ENCODE assay signal across 37 cellular contexts in genomic region chr2:131201098-131201497, GRCh38. TPM values are rescaled to one million over a fixed set of nuclear protein-coding genes. Genes with fewer than 3 reads are reported as not detected.
"Had no signal": no experiment of that assay in that cellular context is flagged by ENCODE, and none has a peak within 500 bp of the region (broad histone marks: within the 10 kb centered on the region; RNA-seq: fewer than 3 reads in every experiment).

No MANE protein-coding gene starts in this region.

- ATAC-seq: activated CD4-positive, alpha-beta T cell treated with anti-CD3 and anti-CD28 coated beads for 36 hours; activated CD8-positive, alpha-beta memory T cell treated with anti-CD3 and anti-CD28 coated beads, Interleukin-2, amount 10 ng/mL, durations not matched to agents 7 days and 5 days; activated CD8-positive, alpha-beta T cell treated with anti-CD3 and anti-CD28 coated beads, Interleukin-2, amount 10 ng/mL, durations not matched to agents 7 days and 5 days; foreskin keratinocyte; gastrocnemius medialis; heart left ventricle; T-helper 17 cell had no signal

- H3K27me3 ChIP-seq: brain microvascular endothelial cell, gastrocnemius medialis had no signal

- H3K9me3 ChIP-seq: esophagus muscularis mucosa, gastrocnemius medialis, heart left ventricle had no signal

- DNase-seq: activated CD4-positive, alpha-beta memory T cell treated with anti-CD3 and anti-CD28 coated beads for 36 hours; activated CD4-positive, alpha-beta T cell treated with anti-CD3 and anti-CD28 coated beads for 36 hours; activated CD4-positive, alpha-beta T cell treated with anti-CD3 and anti-CD28 coated beads, Interleukin-2, amount 10 ng/mL, durations not matched to agents 24 days and 14 days; activated CD4-positive, CD25-positive, alpha-beta regulatory T cell; activated CD4-positive, CD25-positive, alpha-beta regulatory T cell treated with anti-CD3 and anti-CD28 coated beads, Interleukin-2, amount 50 U/mL, for 72 hours; activated CD8-positive, alpha-beta memory T cell treated with anti-CD3 and anti-CD28 coated beads, Interleukin-2, amount 10 ng/mL, durations not matched to agents 7 days and 5 days; activated CD8-positive, alpha-beta memory T cell treated with anti-CD3 and anti-CD28 coated beads, Interleukin-2, amount 50 U/mL, for 4 hours; activated CD8-positive, alpha-beta T cell treated with anti-CD3 and anti-CD28 coated beads, Interleukin-2, amount 10 ng/mL, durations not matched to agents 7 days and 5 days; activated gamma-delta T cell treated with Interleukin-2 at 50 U/mL for 16 hours; activated naive CD4-positive, alpha-beta T cell treated with anti-CD3 and anti-CD28 coated beads, Interleukin-2, amount 50 U/mL, for 16 hours; activated naive CD4-positive, alpha-beta T cell treated with Interleukin-2 at 50 U/mL for 16 hours; activated T-cell treated with anti-CD3 and anti-CD28 coated beads, Interleukin-2, amount 50 U/mL, for 1 hour; activated T-cell treated with anti-CD3 and anti-CD28 coated beads, Interleukin-2, amount 50 U/mL, for 48 hours; amniotic stem cell; anterior cingulate cortex; brain microvascular endothelial cell; dorsolateral prefrontal cortex; effector memory CD4-positive, alpha-beta T cell; erythroblast; foreskin keratinocyte; gastrocnemius medialis; glutamatergic neuron; heart left ventricle; T-helper 1 cell; T-helper 17 cell; T1000 had no signal

- H3K4me3 Mint-ChIP-seq: activated CD4-positive, alpha-beta memory T cell treated with anti-CD3 and anti-CD28 coated beads for 36 hours; activated CD4-positive, alpha-beta T cell treated with anti-CD3 and anti-CD28 coated beads for 36 hours; activated CD4-positive, alpha-beta T cell treated with anti-CD3 and anti-CD28 coated beads, Interleukin-2, amount 10 ng/mL, durations not matched to agents 24 days and 14 days; activated CD8-positive, alpha-beta memory T cell treated with anti-CD3 and anti-CD28 coated beads, Interleukin-2, amount 10 ng/mL, durations not matched to agents 7 days and 5 days; activated CD8-positive, alpha-beta T cell treated with anti-CD3 and anti-CD28 coated beads, Interleukin-2, amount 10 ng/mL, durations not matched to agents 7 days and 5 days; activated naive CD8-positive, alpha-beta T cell; activated T-helper 1 cell treated with anti-CD3 and anti-CD28 coated beads, Interleukin-12 subunit alpha, Interleukin-12 subunit beta, Interleukin-2, Interleukin-4 antibody, amounts not matched to agents 30 ng/mL and 10 ng/mL and 1 ng/mL, durations not matched to agents 14 hours and 24 hours and 36 hours; central memory CD8-positive, alpha-beta T cell; dendritic cell treated with granulocyte-macrophage colony-stimulating factor and Interleukin-4, amounts not matched to agents 40 ng/mL and 50 ng/mL, for 4 days; T-helper 17 cell; T-helper 2 cell treated with Interferon-gamma antibody and Interleukin-4, amounts not matched to agents 5 μg/mL and 100 μg/mL, for 36 hours had no signal

- H3K4me1 Mint-ChIP-seq: activated CD4-positive, alpha-beta T cell treated with anti-CD3 and anti-CD28 coated beads for 36 hours; activated CD4-positive, alpha-beta T cell treated with anti-CD3 and anti-CD28 coated beads, Interleukin-2, amount 10 ng/mL, durations not matched to agents 24 days and 14 days; activated CD8-positive, alpha-beta memory T cell treated with anti-CD3 and anti-CD28 coated beads, Interleukin-2, amount 10 ng/mL, durations not matched to agents 7 days and 5 days; central memory CD8-positive, alpha-beta T cell; T-helper 17 cell had no signal

- H3K4me1 ChIP-seq: esophagus muscularis mucosa, foreskin keratinocyte, gastrocnemius medialis, heart left ventricle had no signal

- H3K36me3 Mint-ChIP-seq: activated CD4-positive, alpha-beta memory T cell treated with anti-CD3 and anti-CD28 coated beads for 36 hours; activated CD8-positive, alpha-beta memory T cell treated with anti-CD3 and anti-CD28 coated beads, Interleukin-2, amount 10 ng/mL, durations not matched to agents 7 days and 5 days; activated naive CD8-positive, alpha-beta T cell had no signal

- H3K36me3 ChIP-seq: brain microvascular endothelial cell, esophagus muscularis mucosa, gastrocnemius medialis, heart left ventricle had no signal

- H3K27ac ChIP-seq: brain microvascular endothelial cell, coronary artery, dorsolateral prefrontal cortex, esophagus muscularis mucosa, foreskin keratinocyte, gastrocnemius medialis, heart left ventricle had no signal

- H3K4me3 ChIP-seq: coronary artery, dorsolateral prefrontal cortex, esophagus muscularis mucosa, gastrocnemius medialis, heart left ventricle had no signal

- H3K9me3 Mint-ChIP-seq: activated CD4-positive, alpha-beta memory T cell treated with anti-CD3 and anti-CD28 coated beads for 36 hours; activated CD4-positive, alpha-beta T cell treated with anti-CD3 and anti-CD28 coated beads, Interleukin-2, amount 10 ng/mL, durations not matched to agents 24 days and 14 days; activated T-helper 1 cell treated with anti-CD3 and anti-CD28 coated beads, Interleukin-12 subunit alpha, Interleukin-12 subunit beta, Interleukin-2, Interleukin-4 antibody, amounts not matched to agents 30 ng/mL and 10 ng/mL and 1 ng/mL, durations not matched to agents 14 hours and 24 hours and 36 hours; activated T-helper 2 cell treated with anti-CD3 and anti-CD28 coated beads, Interferon-gamma antibody, Interleukin-2, Interleukin-4, amounts not matched to agents 10 μg/mL and 5 μg/mL and 100 μg/mL, durations not matched to agents 14 hours and 24 hours and 36 hours; central memory CD8-positive, alpha-beta T cell; dendritic cell treated with granulocyte-macrophage colony-stimulating factor and Interleukin-4, amounts not matched to agents 40 ng/mL and 50 ng/mL, for 4 days; T-helper 2 cell treated with Interferon-gamma antibody and Interleukin-4, amounts not matched to agents 5 μg/mL and 100 μg/mL, for 36 hours had no signal

- H3K27ac Mint-ChIP-seq: activated CD4-positive, alpha-beta memory T cell treated with anti-CD3 and anti-CD28 coated beads for 36 hours; activated CD4-positive, alpha-beta T cell treated with anti-CD3 and anti-CD28 coated beads for 36 hours; activated CD4-positive, alpha-beta T cell treated with anti-CD3 and anti-CD28 coated beads, Interleukin-2, amount 10 ng/mL, durations not matched to agents 24 days and 14 days; activated CD8-positive, alpha-beta memory T cell treated with anti-CD3 and anti-CD28 coated beads, Interleukin-2, amount 10 ng/mL, durations not matched to agents 7 days and 5 days; activated CD8-positive, alpha-beta T cell treated with anti-CD3 and anti-CD28 coated beads, Interleukin-2, amount 10 ng/mL, durations not matched to agents 7 days and 5 days; activated naive CD8-positive, alpha-beta T cell; activated T-helper 1 cell treated with anti-CD3 and anti-CD28 coated beads, Interleukin-12 subunit alpha, Interleukin-12 subunit beta, Interleukin-2, Interleukin-4 antibody, amounts not matched to agents 30 ng/mL and 10 ng/mL and 1 ng/mL, durations not matched to agents 14 hours and 24 hours and 36 hours; activated T-helper 2 cell treated with anti-CD3 and anti-CD28 coated beads, Interferon-gamma antibody, Interleukin-2, Interleukin-4, amounts not matched to agents 10 μg/mL and 5 μg/mL and 100 μg/mL, durations not matched to agents 14 hours and 24 hours and 36 hours; dendritic cell treated with granulocyte-macrophage colony-stimulating factor and Interleukin-4, amounts not matched to agents 40 ng/mL and 50 ng/mL, for 4 days; T-helper 17 cell; T-helper 2 cell treated with Interferon-gamma antibody and Interleukin-4, amounts not matched to agents 5 μg/mL and 100 μg/mL, for 36 hours had no signal

RNA-seq across cellular contexts. Expression of gene POTEE, which starts 8.2 kb away (rescaled TPM):
- total RNA-seq: bronchial epithelial cell, cardiac septum, esophagus muscularis mucosa, gastrocnemius medialis had no signal
- polyA plus RNA-seq: adipose tissue, heart left ventricle had no signal
